ENCODE assay signal across 18 cellular contexts in genomic region chr16:88844412-88845118, GRCh38. TPM values are rescaled to one million over a fixed set of nuclear protein-coding genes. Genes with fewer than 3 reads are reported as not detected.
DNase-seq lines count a peak whose midpoint lies in the region; ATAC-seq and TF ChIP-seq lines count a peak whose summit lies in the region.
"Had no signal": no experiment of that assay in that cellular context is flagged by ENCODE, and none has a peak within 500 bp of the region (broad histone marks: within the 10 kb centered on the region; RNA-seq: fewer than 3 reads in every experiment).

No MANE protein-coding gene starts in this region.

- no peaks in the 10 kb centered on the region for H3K4me1 ChIP-seq in foreskin keratinocyte
- no peaks in the 10 kb centered on the region for H3K4me1 ChIP-seq in GM23248 (ENCODE audit: insufficient read depth)

- H3K4me1 Mint-ChIP-seq in activated T-helper 2 cell treated with anti-CD3 and anti-CD28 coated beads, Interferon-gamma antibody, Interleukin-2, Interleukin-4, amounts not matched to agents 10 μg/mL and 5 μg/mL and 100 μg/mL, durations not matched to agents 14 hours and 24 hours and 36 hours (ENCODE audit: low read depth) = no peaks in the 10 kb centered on the region
- H3K4me1 Mint-ChIP-seq: activated CD4-positive, alpha-beta T cell treated with anti-CD3 and anti-CD28 coated beads for 36 hours; nephron; stimulated activated naive CD8-positive, alpha-beta T cell treated with anti-CD3 and anti-CD28 coated beads, Interleukin-15, amount 100 ng/mL, for 72 hours had no signal

- H3K9me3 Mint-ChIP-seq in activated T-helper 2 cell treated with anti-CD3 and anti-CD28 coated beads, Interferon-gamma antibody, Interleukin-2, Interleukin-4, amounts not matched to agents 10 μg/mL and 5 μg/mL and 100 μg/mL, durations not matched to agents 14 hours and 24 hours and 36 hours = no peaks in the 10 kb centered on the region
- H3K9me3 Mint-ChIP-seq: nephron; stimulated activated naive CD8-positive, alpha-beta T cell treated with anti-CD3 and anti-CD28 coated beads, Interleukin-15, amount 100 ng/mL, for 72 hours had no signal

- no peak overlapping the region for H3K27ac ChIP-seq in 22Rv1
- peak overlapping the region; percentile 38 for H3K27ac ChIP-seq in RWPE1
- no peak overlapping the region for H3K27ac ChIP-seq in foreskin keratinocyte
- no peak overlapping the region for H3K27ac ChIP-seq in GM23248

- H3K79me2 ChIP-seq in GM23248 (ENCODE audit: insufficient read depth) = no peaks in the 10 kb centered on the region

- H3F3A ChIP-seq in GM23248 (ENCODE audit: insufficient read depth) = no peaks in the 10 kb centered on the region

- H3K9ac ChIP-seq in GM23248 = no peak overlapping the region
- H3K9ac ChIP-seq: SK-N-SH had no signal

- H3K9me2 ChIP-seq in GM23248 (ENCODE audit: insufficient read depth) = no peaks in the 10 kb centered on the region
- H3K9me2 ChIP-seq: SK-N-SH had no signal

- no peak overlapping the region for H3K4me3 ChIP-seq in GM23248

- no peak for ATAC-seq in foreskin keratinocyte
- ATAC-seq: activated CD4-positive, alpha-beta T cell treated with anti-CD3 and anti-CD28 coated beads for 36 hours; esophagus mucosa; stimulated activated naive CD8-positive, alpha-beta T cell treated with anti-CD3 and anti-CD28 coated beads, Interleukin-15, amount 100 ng/mL, for 72 hours had no signal

- in situ Hi-C loops in GM23248 (cut with MboI) = no loop called here

- H3K4me2 ChIP-seq in GM23248 (ENCODE audit: unreplicated experiment) = no peak overlapping the region
- H3K4me2 ChIP-seq: SK-N-SH had no signal

- H3K36me3 Mint-ChIP-seq in activated T-helper 2 cell treated with anti-CD3 and anti-CD28 coated beads, Interferon-gamma antibody, Interleukin-2, Interleukin-4, amounts not matched to agents 10 μg/mL and 5 μg/mL and 100 μg/mL, durations not matched to agents 14 hours and 24 hours and 36 hours (ENCODE audit: low read depth) = no peaks in the 10 kb centered on the region

- POLR2A ChIA-PET in RWPE1 (lab: Yijun Ruan, JAX; ENCODE audit: low non-redundant PET) = no interaction called here

- intact Hi-C loops in activated T-helper 2 cell treated with anti-CD3 and anti-CD28 coated beads, Interferon-gamma antibody, Interleukin-2, Interleukin-4, amounts not matched to agents 10 μg/mL and 5 μg/mL and 100 μg/mL, durations not matched to agents 14 hours and 24 hours and 36 hours (cut with micrococcal nuclease) = no loop called here

- DNase-seq in RWPE1 (ENCODE audit: low spot score) = no peak
- DNase-seq in foreskin keratinocyte = no peak
- no peak for DNase-seq in KG1 (lab: John Stamatoyannopoulos, UW)
- no peak for DNase-seq in GM23248
- DNase-seq in activated T-helper 2 cell treated with anti-CD3 and anti-CD28 coated beads, Interferon-gamma antibody, Interleukin-2, Interleukin-4, amounts not matched to agents 10 μg/mL and 5 μg/mL and 100 μg/mL, durations not matched to agents 14 hours and 24 hours and 36 hours (ENCODE audit: low spot score) = no peak
- no peak for DNase-seq in GF-D8 (lab: John Stamatoyannopoulos, UW)
- DNase-seq: activated CD4-positive, alpha-beta T cell treated with anti-CD3 and anti-CD28 coated beads for 36 hours; NCI-H146; NCI-H345; retina; SK-N-SH; stimulated activated naive CD8-positive, alpha-beta T cell treated with anti-CD3 and anti-CD28 coated beads, Interleukin-15, amount 100 ng/mL, for 72 hours had no signal

- H3K9me3 ChIP-seq in GM23248 (ENCODE audit: low read depth) = no peaks in the 10 kb centered on the region
- H3K9me3 ChIP-seq: SK-N-SH had no signal

- no peak overlapping the region for H3K27ac Mint-ChIP-seq in activated T-helper 2 cell treated with anti-CD3 and anti-CD28 coated beads, Interferon-gamma antibody, Interleukin-2, Interleukin-4, amounts not matched to agents 10 μg/mL and 5 μg/mL and 100 μg/mL, durations not matched to agents 14 hours and 24 hours and 36 hours
- H3K27ac Mint-ChIP-seq: activated CD4-positive, alpha-beta T cell treated with anti-CD3 and anti-CD28 coated beads for 36 hours; nephron had no signal

- no peaks in the 10 kb centered on the region for H4K20me1 ChIP-seq in GM23248 (ENCODE audit: insufficient read depth)

- no peak overlapping the region for H2AFZ ChIP-seq in GM23248

- H3K4me3 Mint-ChIP-seq in activated T-helper 2 cell treated with anti-CD3 and anti-CD28 coated beads, Interferon-gamma antibody, Interleukin-2, Interleukin-4, amounts not matched to agents 10 μg/mL and 5 μg/mL and 100 μg/mL, durations not matched to agents 14 hours and 24 hours and 36 hours (ENCODE audit: low read depth) = no peak overlapping the region
- H3K4me3 Mint-ChIP-seq: activated CD4-positive, alpha-beta T cell treated with anti-CD3 and anti-CD28 coated beads for 36 hours; nephron; stimulated activated naive CD8-positive, alpha-beta T cell treated with anti-CD3 and anti-CD28 coated beads, Interleukin-15, amount 100 ng/mL, for 72 hours had no signal

- 84 to 85% methylated on average over 17 of the region's 17 CpGs for WGBS in GM23248 (ENCODE audit: low coverage in 1 of 2, low lambda C conversion rate in 2 of 2, missing lambda C conversion rate in 2 of 2), 2 experiments

- TF ChIP-seq CTCF in 22Rv1 (IDR thresholded peaks at IDR 0.05) = peak; percentile 18; the same call in 1 of the 2 replicates
- peak; percentile 17 for TF ChIP-seq CTCF in GM12873 (IDR thresholded peaks at IDR 0.05; ENCODE audit: insufficient read depth, low read depth, low read length, missing control alignments)
- no peak for TF ChIP-seq CTCF in RWPE1 (conservative IDR thresholded peaks at IDR 0.05; ENCODE audit: low read depth)
- TF ChIP-seq CTCF in foreskin keratinocyte (conservative IDR thresholded peaks at IDR 0.05) = peak; percentile 29

- no peaks in the 10 kb centered on the region for H3K36me3 ChIP-seq in GM23248 (ENCODE audit: low read depth)

- H3K27me3 ChIP-seq in foreskin keratinocyte (no peaks in the 10 kb centered on the region), GM23248 (replicated peaks; ENCODE audit: insufficient read depth) (no peaks in the 10 kb centered on the region)

- CTCF ChIA-PET in RWPE1 (lab: Yijun Ruan, JAX) = no interaction called here

- no peaks in the 10 kb centered on the region for H3K27me3 Mint-ChIP-seq in activated T-helper 2 cell treated with anti-CD3 and anti-CD28 coated beads, Interferon-gamma antibody, Interleukin-2, Interleukin-4, amounts not matched to agents 10 μg/mL and 5 μg/mL and 100 μg/mL, durations not matched to agents 14 hours and 24 hours and 36 hours (ENCODE audit: low read depth)
- H3K27me3 Mint-ChIP-seq: activated CD4-positive, alpha-beta T cell treated with anti-CD3 and anti-CD28 coated beads for 36 hours; stimulated activated naive CD8-positive, alpha-beta T cell treated with anti-CD3 and anti-CD28 coated beads, Interleukin-15, amount 100 ng/mL, for 72 hours had no signal

RNA-seq across cellular contexts. Expression of gene GALNS, which starts 12.2 kb away (rescaled TPM):
- 15.9 and 16.7 TPM in 2 replicates for total RNA-seq in foreskin keratinocyte
- 15.5 and 18.0 TPM in 2 replicates for polyA plus RNA-seq in foreskin keratinocyte
- total RNA-seq in GM23248 (2014; rRNA removed; shearing (Covaris generic)) = 21.5 and 24.0 TPM in 2 replicates
- 38.8 and 39.0 TPM in 2 replicates for polyA plus RNA-seq in GM23248 (2016; fragmentation: Nextera tagmentation; extraction: Ambion mirVana)
- total RNA-seq in activated T-helper 2 cell treated with anti-CD3 and anti-CD28 coated beads, Interferon-gamma antibody, Interleukin-2, Interleukin-4, amounts not matched to agents 10 μg/mL and 5 μg/mL and 100 μg/mL, durations not matched to agents 14 hours and 24 hours and 36 hours = 26.1 and 27.8 TPM in 2 replicates

RNA-seq across cellular contexts. Expression of gene TRAPPC2L, which starts 12.4 kb away (rescaled TPM):
- 61.8 and 62.2 TPM in 2 replicates for total RNA-seq in foreskin keratinocyte
- 105 and 118 TPM in 2 replicates for polyA plus RNA-seq in foreskin keratinocyte
- total RNA-seq in GM23248 (2014; rRNA removed; shearing (Covaris generic)) = 18.7 and 20.4 TPM in 2 replicates
- polyA plus RNA-seq in GM23248 (2016; fragmentation: Nextera tagmentation; extraction: Ambion mirVana) = 83.2 and 90.9 TPM in 2 replicates
- total RNA-seq in activated T-helper 2 cell treated with anti-CD3 and anti-CD28 coated beads, Interferon-gamma antibody, Interleukin-2, Interleukin-4, amounts not matched to agents 10 μg/mL and 5 μg/mL and 100 μg/mL, durations not matched to agents 14 hours and 24 hours and 36 hours = 56.5 and 57.5 TPM in 2 replicates

RNA-seq across cellular contexts. Expression of gene PABPN1L, which starts 21.9 kb away (rescaled TPM):
- not detected in 2 replicates for total RNA-seq in foreskin keratinocyte
- not detected in 2 replicates for polyA plus RNA-seq in foreskin keratinocyte
- not detected in 2 replicates for total RNA-seq in GM23248 (2014; rRNA removed; shearing (Covaris generic))
- not detected in 2 replicates for polyA plus RNA-seq in GM23248 (2016; fragmentation: Nextera tagmentation; extraction: Ambion mirVana)
- not detected in 2 replicates for total RNA-seq in activated T-helper 2 cell treated with anti-CD3 and anti-CD28 coated beads, Interferon-gamma antibody, Interleukin-2, Interleukin-4, amounts not matched to agents 10 μg/mL and 5 μg/mL and 100 μg/mL, durations not matched to agents 14 hours and 24 hours and 36 hours
- total RNA-seq: activated CD4-positive, alpha-beta T cell treated with anti-CD3 and anti-CD28 coated beads for 36 hours; esophagus mucosa; LHCN-M2; lung microvascular endothelial cell had no signal
- polyA plus RNA-seq: SK-N-SH had no signal

RNA-seq across cellular contexts. Expression of gene APRT, which starts 32.8 kb away (rescaled TPM):
- 174 and 188 TPM in 2 replicates for total RNA-seq in foreskin keratinocyte
- polyA plus RNA-seq in foreskin keratinocyte (312 and 330 TPM in 2 replicates), GM23248 (2016; fragmentation: Nextera tagmentation; extraction: Ambion mirVana) (224 and 226 TPM in 2 replicates)
- 105 and 150 TPM in 2 replicates for total RNA-seq in GM23248 (2014; rRNA removed; shearing (Covaris generic))
- 294 and 300 TPM in 2 replicates for total RNA-seq in activated T-helper 2 cell treated with anti-CD3 and anti-CD28 coated beads, Interferon-gamma antibody, Interleukin-2, Interleukin-4, amounts not matched to agents 10 μg/mL and 5 μg/mL and 100 μg/mL, durations not matched to agents 14 hours and 24 hours and 36 hours

RNA-seq across cellular contexts. Expression of gene CDT1, which starts 41.0 kb away (rescaled TPM):
- total RNA-seq in foreskin keratinocyte = 24.1 and 26.3 TPM in 2 replicates
- 27.5 and 27.9 TPM in 2 replicates for polyA plus RNA-seq in foreskin keratinocyte
- total RNA-seq in GM23248 (2014; rRNA removed; shearing (Covaris generic)) = 11.3 and 14.2 TPM in 2 replicates
- 5.4 and 5.9 TPM in 2 replicates for polyA plus RNA-seq in GM23248 (2016; fragmentation: Nextera tagmentation; extraction: Ambion mirVana)
- total RNA-seq in activated T-helper 2 cell treated with anti-CD3 and anti-CD28 coated beads, Interferon-gamma antibody, Interleukin-2, Interleukin-4, amounts not matched to agents 10 μg/mL and 5 μg/mL and 100 μg/mL, durations not matched to agents 14 hours and 24 hours and 36 hours = 79.9 and 90.9 TPM in 2 replicates
